In the genomic region with DNA sequence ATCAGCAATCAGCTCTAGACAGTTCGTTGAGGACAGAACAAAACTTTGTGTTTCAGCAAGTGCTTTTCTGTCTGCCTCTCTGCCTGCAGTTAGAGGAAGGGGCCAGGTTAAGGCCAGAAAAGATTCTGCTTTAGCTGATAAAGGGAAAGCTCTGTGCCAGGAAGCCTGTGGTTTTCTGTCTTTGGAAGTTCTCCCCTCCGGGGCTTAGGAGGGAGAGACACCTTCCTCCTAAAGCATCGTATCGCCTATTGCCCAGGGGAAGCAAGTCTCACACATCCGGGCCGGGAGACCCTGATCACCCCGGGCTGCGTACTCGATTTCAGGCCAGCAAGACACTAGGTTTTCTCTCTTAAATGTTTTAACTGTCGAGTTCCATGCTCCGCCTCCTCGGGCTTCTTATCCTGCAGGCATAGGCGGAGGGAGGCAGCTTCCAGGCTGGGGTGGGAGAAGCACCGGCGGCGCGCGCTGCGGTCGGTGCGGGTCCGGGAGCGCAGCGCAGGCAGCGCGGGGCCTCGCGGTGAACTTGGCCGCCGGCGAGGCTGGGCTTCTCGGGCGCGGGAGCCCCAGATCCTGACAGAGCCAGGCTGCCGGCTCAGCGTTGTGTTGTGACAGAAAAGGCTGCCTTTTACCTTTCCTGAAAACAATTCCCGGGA, we compare ENCODE assay signal across 8 cellular contexts.
DNase-seq lines count a peak whose midpoint lies in the region; ATAC-seq, FAIRE-seq and TF ChIP-seq lines count a peak whose summit lies in the region.
"Not testable (repeated sequence)": the region's sequence is repeated elsewhere in the genome, so short reads cannot be mapped to it uniquely, and the experiment has no call there.

No MANE protein-coding gene starts in this region.

- POLR2A ChIA-PET in H1 (lab: Charles Lee; ENCODE audit: partially characterized antibody), result not testable (repeated sequence)

- H3K4me3 Mint-ChIP-seq in naive B cell, result peak overlapping the region; percentile 30 to 84 (median 66)

- H3K23ac ChIP-seq in H1 (ENCODE audit: insufficient read length), result not testable (repeated sequence)

- H2AK5ac ChIP-seq in H1 (ENCODE audit: low read depth, low read length), result not testable (repeated sequence)

- H4K91ac ChIP-seq in H1 (replicated peaks; ENCODE audit: insufficient read length, low read length), result not testable (repeated sequence)

- H3K4me3 ChIP-seq in adrenal gland (peak overlapping the region in 1 of 4 donors; percentile 42), H1 (ENCODE audit: extremely low read depth in 1 of 4, insufficient read depth in 2 of 4, low read depth in 3 of 4, low read length in 4 of 4) (peak overlapping the region in 1 of 4 experiments; percentile 40; a peak in 3 of 8 replicates), vagina (peak overlapping the region; percentile 24 to 28)
- H3K4me3 ChIP-seq in keratinocyte (ENCODE audit: control insufficient read depth in 2 of 3, extremely low read depth in 1 of 3, insufficient read depth in 2 of 3, low read depth in 1 of 3, low read length in 3 of 3), result not testable (repeated sequence)

- not testable (repeated sequence) for H2BK12ac ChIP-seq in H1 (ENCODE audit: low read depth, low read length)

- H3K9me3 ChIP-seq in adrenal gland (replicated peaks in 1 of 3); H1 (ENCODE audit: insufficient read depth in 2 of 2, low read depth in 1 of 2, low read length in 1 of 2); keratinocyte (ENCODE audit: control insufficient read depth, low read depth, low read length); vagina: not testable (repeated sequence)

- not testable (repeated sequence) for H4K5ac ChIP-seq in H1 (ENCODE audit: insufficient read length, low read depth, low read length)

- H3K9me1 ChIP-seq in keratinocyte (ENCODE audit: control insufficient read depth, extremely low read depth, insufficient read depth, low read length), result not testable (repeated sequence)

- WGBS in adrenal gland, 4 donors, result 5 to 26% (median 18%) methylated on average over 3 to 33 of the region's 37 CpGs
- WGBS in H1 (ENCODE audit: extremely low coverage in 1 of 2, insufficient coverage in 1 of 2, insufficient read length in 1 of 2, insufficient replicate concordance in 2 of 2, low coverage in 1 of 2, low lambda C conversion rate in 2 of 2, missing lambda C conversion rate in 1 of 2), 2 experiments, result 6% methylated on average over 30 of the region's 37 CpGs; no CpG with 5 or more reads in 1 of the 2 experiments

- H3K56ac ChIP-seq in H1 (replicated peaks; ENCODE audit: insufficient read length, low read depth, low read length), result not testable (repeated sequence)

- H3K36me3 Mint-ChIP-seq in naive B cell, result not testable (repeated sequence)

- not testable (repeated sequence) for TF ChIP-seq CTCF in GM10266 (IDR thresholded peaks at IDR 0.05; ENCODE audit: control insufficient read depth, insufficient read depth, low read depth, missing control alignments); adrenal gland (IDR thresholded peaks at IDR 0.05); H1 (IDR thresholded peaks at IDR 0.05; ENCODE audit: control extremely low read depth in 1 of 3, insufficient read depth in 1 of 3, low read depth in 1 of 3, low read length in 3 of 3); keratinocyte (optimal IDR thresholded peaks at IDR 0.05 in 1 of 3, IDR thresholded peaks at IDR 0.05 in 1 of 3, conservative IDR thresholded peaks at IDR 0.05 in 1 of 3; ENCODE audit: extremely low read depth in 1 of 3, insufficient read depth in 2 of 3, low read length in 3 of 3); vagina (IDR thresholded peaks at IDR 0.05)

- not testable (repeated sequence) for TF ChIP-seq POLR2A in adrenal gland (IDR thresholded peaks at IDR 0.05); H1 (IDR thresholded peaks at IDR 0.05; ENCODE audit: control extremely low read depth in 1 of 2, low read depth in 2 of 2, low read length in 2 of 2); vagina (IDR thresholded peaks at IDR 0.05)

- not testable (repeated sequence) for H3K14ac ChIP-seq in H1 (ENCODE audit: insufficient read length)

- H3K79me1 ChIP-seq in H1 (ENCODE audit: low read depth, low read length), result not testable (repeated sequence)

- TF ChIP-seq EP300 in H1 (IDR thresholded peaks at IDR 0.05; ENCODE audit: borderline replicate concordance in 1 of 2, low read depth in 2 of 2, low read length in 2 of 2), result not testable (repeated sequence)

- H3K9me3 Mint-ChIP-seq in naive B cell, result not testable (repeated sequence)

- not testable (repeated sequence) for H3K4me1 Mint-ChIP-seq in naive B cell

- TF ChIP-seq RAD21 in H1 (IDR thresholded peaks at IDR 0.05 in 1 of 2, conservative IDR thresholded peaks at IDR 0.05 in 1 of 2; ENCODE audit: low read depth in 2 of 2, low read length in 2 of 2), result not testable (repeated sequence)

- not testable (repeated sequence) for H3K18ac ChIP-seq in H1 (ENCODE audit: extremely low read depth, low read length)

- not testable (repeated sequence) for H3K79me2 ChIP-seq in H1 (ENCODE audit: control insufficient read depth in 1 of 2, insufficient read depth in 2 of 2, low read length in 2 of 2); keratinocyte (ENCODE audit: control insufficient read depth, insufficient read depth, low read length)

- not testable (repeated sequence) for FAIRE-seq in H1 (lab: Jason Lieb, UNC); keratinocyte (lab: Jason Lieb, UNC)

- H3K4ac ChIP-seq in H1 (replicated peaks; ENCODE audit: insufficient read length, low read depth, low read length), result not testable (repeated sequence)

- not testable (repeated sequence) for H3K23me2 ChIP-seq in H1 (ENCODE audit: low read depth, low read length)

- not testable (repeated sequence) for H2BK120ac ChIP-seq in H1 (replicated peaks; ENCODE audit: low read depth, low read length)

- DNase-seq in GM10266 (ENCODE audit: extremely low spot score), result peak; percentile 0
- peak in 5 of 7 donors; percentile 23 to 58 (median 25) for DNase-seq in adrenal gland
- peak in 1 of 2 experiments; percentile 63 for DNase-seq in H1 (ENCODE audit: low read depth in 1 of 2, low spot score in 2 of 2)
- DNase-seq in Right ventricle myocardium inferior (ENCODE audit: missing footprints), result peak; percentile 60
- not testable (repeated sequence) for DNase-seq in keratinocyte (ENCODE audit: low read depth, low spot score); vagina (ENCODE audit: extremely low spot score in 2 of 2)
- DNase-seq in naive B cell, result peak; percentile 7
- DNase-seq in retina, result peak; percentile 66

- ATAC-seq in Right ventricle myocardium inferior (peak; percentile 64), naive B cell (ENCODE audit: low read depth in 2 of 2) (peak; percentile 34 to 48)

- CTCF ChIA-PET in H1 (lab: Charles Lee; ENCODE audit: partially characterized antibody), result not testable (repeated sequence)

- not testable (repeated sequence) for H2BK5ac ChIP-seq in H1 (ENCODE audit: low read depth, low read length)

- not testable (repeated sequence) for H2BK20ac ChIP-seq in H1 (ENCODE audit: low read length)

- peak overlapping the region in 1 of 5 donors; percentile 44 for H3K27ac ChIP-seq in adrenal gland
- H3K27ac ChIP-seq in H1 (ENCODE audit: low read depth, low read length); keratinocyte (ENCODE audit: control insufficient read depth, insufficient read depth, low read length); vagina: not testable (repeated sequence)

- dilution Hi-C loops in keratinocyte (cut with MboI; ENCODE audit: extremely low pct_ligation_motif_present, low sequenced_read_pairs), result not testable (repeated sequence)

- H3K27me3 ChIP-seq in adrenal gland; H1 (replicated peaks in 1 of 4; ENCODE audit: control insufficient read depth in 3 of 4, extremely low read depth in 1 of 4, insufficient read depth in 3 of 4, low read length in 3 of 4); keratinocyte (ENCODE audit: control insufficient read depth, extremely low read depth, insufficient read depth, low read length); vagina: not testable (repeated sequence)

- H4K8ac ChIP-seq in H1 (ENCODE audit: extremely low read depth, insufficient read depth, low read length), result not testable (repeated sequence)

- not testable (repeated sequence) for H3K27me3 Mint-ChIP-seq in naive B cell

- H3K27ac Mint-ChIP-seq in naive B cell, result not testable (repeated sequence)

- H4K20me1 ChIP-seq in H1 (replicated peaks in 1 of 2; ENCODE audit: control insufficient read depth in 1 of 2, insufficient read depth in 2 of 2, low read length in 2 of 2); keratinocyte (ENCODE audit: control insufficient read depth, extremely low read depth, insufficient read depth, low read length): not testable (repeated sequence)

- H2BK15ac ChIP-seq in H1 (ENCODE audit: low read length), result not testable (repeated sequence)

- H3K36me3 ChIP-seq in adrenal gland (replicated peaks in 1 of 2); H1 (ENCODE audit: control insufficient read depth in 2 of 4, insufficient read depth in 4 of 4, low read length in 3 of 4); keratinocyte (ENCODE audit: control insufficient read depth in 2 of 2, extremely low read depth in 1 of 2, insufficient read depth in 2 of 2, low read length in 2 of 2); vagina: not testable (repeated sequence)

- H3K4me1 ChIP-seq in adrenal gland (replicated peaks in 1 of 2); H1 (replicated peaks in 1 of 4; ENCODE audit: control insufficient read depth in 3 of 4, insufficient read depth in 4 of 4, low read length in 3 of 4); keratinocyte (ENCODE audit: control insufficient read depth, extremely low read depth, insufficient read depth, low read length); vagina: not testable (repeated sequence)

- not testable (repeated sequence) for H2AFZ ChIP-seq in H1 (ENCODE audit: low read length); keratinocyte (ENCODE audit: control insufficient read depth, low read length)

- peak overlapping the region; percentile 36 to 49; a peak in 2 of 4 replicates for H3K4me2 ChIP-seq in H1 (ENCODE audit: insufficient read depth in 1 of 2, low read depth in 2 of 2, low read length in 2 of 2)
- H3K4me2 ChIP-seq in keratinocyte (ENCODE audit: control insufficient read depth, extremely low read depth, insufficient read depth, low read depth, low read length), result peak overlapping the region; percentile 16

- H3K9ac ChIP-seq in H1 (replicated peaks in 1 of 4; ENCODE audit: extremely low read depth in 1 of 4, low read depth in 3 of 4, low read length in 3 of 4); keratinocyte (ENCODE audit: control insufficient read depth, extremely low read depth, insufficient read depth, low read length): not testable (repeated sequence)

- intact Hi-C loops in adrenal gland (cut with DNase I); Right ventricle myocardium inferior (cut with DNase I); vagina (cut with DNase I): not testable (repeated sequence)
